Comparison of ENCODE assay signal across 15 cellular contexts in the genomic region with DNA sequence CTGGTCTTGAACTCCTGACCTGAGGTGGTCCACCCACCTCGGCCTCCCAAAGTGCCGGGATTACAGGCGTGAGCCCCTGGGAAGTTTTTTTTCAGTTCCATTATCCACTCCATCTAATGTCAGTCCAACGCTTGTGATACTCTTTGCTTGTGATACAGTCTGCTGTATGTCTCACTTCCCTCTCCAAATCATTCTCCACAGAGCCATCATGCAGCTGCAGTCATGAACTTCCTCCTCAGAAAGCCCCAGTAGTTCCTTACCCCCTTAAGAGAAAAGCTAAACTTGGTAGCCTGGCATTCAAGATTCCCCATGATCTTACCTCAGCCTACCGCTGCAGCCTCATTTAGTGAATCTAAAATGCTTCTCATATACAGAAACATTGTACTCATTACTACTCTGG. TPM values are rescaled to one million over a fixed set of nuclear protein-coding genes. Genes with fewer than 3 reads are reported as not detected.
DNase-seq lines count a peak whose midpoint lies in the region; ATAC-seq and TF ChIP-seq lines count a peak whose summit lies in the region.
"Had no signal": no experiment of that assay in that cellular context is flagged by ENCODE, and none has a peak within 500 bp of the region (broad histone marks: within the 10 kb centered on the region; RNA-seq: fewer than 3 reads in every experiment).

No MANE protein-coding gene starts in this region.

- peaks cover 34 to 87% (median 63%) of the 10 kb centered on the region in 6 donors for H3K4me1 ChIP-seq in spleen
- H3K4me1 ChIP-seq: prostate gland had no signal

- H3K27ac Mint-ChIP-seq in activated T-cell treated with anti-CD3 and anti-CD28 coated beads, Interleukin-2, amount 50 U/mL, for 24 hours, result peak overlapping the region; percentile 100
- peak overlapping the region in 4 of 5 experiments; percentile 32 to 80 (median 48) for H3K27ac Mint-ChIP-seq in brain

- intact Hi-C loops in spleen (cut with DNase I; ENCODE audit: low total_unique reads), result no loop called here

- peak overlapping the region; percentile 60 for H3K4me3 Mint-ChIP-seq in activated T-cell treated with anti-CD3 and anti-CD28 coated beads, Interleukin-2, amount 50 U/mL, for 24 hours
- H3K4me3 Mint-ChIP-seq in brain, result peak overlapping the region; percentile 60 to 82 (median 78)

- H3K9me3 ChIP-seq in spleen, result no peaks in the 10 kb centered on the region
- H3K9me3 ChIP-seq: gastroesophageal sphincter, prostate gland had no signal

- DNase-seq in activated T-cell treated with anti-CD3 and anti-CD28 coated beads, Interleukin-2, amount 50 U/mL, for 24 hours, result no peak
- DNase-seq in activated T-cell treated with anti-CD3 and anti-CD28 coated beads for 4 hours, result no peak
- DNase-seq in NOMO-1 treated with DMSO at 0.1 percent for 48 hours (lab: John Stamatoyannopoulos, UW; ENCODE audit: unreplicated experiment), result peak; percentile 51
- DNase-seq in spleen, result no peak
- DNase-seq in cerebellar nuclear complex (lab: John Stamatoyannopoulos, UW), result no peak
- DNase-seq: activated effector memory CD4-positive, alpha-beta T cell treated with anti-CD3 and anti-CD28 coated beads, Interleukin-2, amount 50 U/mL, for 16 hours; GDM1; GOT3; NCI-H2081; stimulated activated CD4-positive, alpha-beta T cell treated with anti-CD3 and anti-CD28 coated beads, Interleukin-2, amount 100 ng/mL, for 48 hours had no signal

- peaks cover 92% of the 10 kb centered on the region for H3K36me3 Mint-ChIP-seq in activated T-cell treated with anti-CD3 and anti-CD28 coated beads, Interleukin-2, amount 50 U/mL, for 24 hours (ENCODE audit: low read depth)
- H3K36me3 Mint-ChIP-seq in brain, result peaks cover 49% of the 10 kb centered on the region

- TF ChIP-seq POLR2A in spleen (IDR thresholded peaks at IDR 0.05), result no peak

- WGBS in spleen, 5 donors, result 61 to 70% (median 64%) methylated on average over 5 of the region's 5 CpGs

- H3K9me3 Mint-ChIP-seq in activated T-cell treated with anti-CD3 and anti-CD28 coated beads, Interleukin-2, amount 50 U/mL, for 24 hours, result no peaks in the 10 kb centered on the region
- H3K9me3 Mint-ChIP-seq in brain, result no peaks in the 10 kb centered on the region

- H3K27me3 ChIP-seq in spleen (replicated peaks in 1 of 7), result no peaks in the 10 kb centered on the region
- H3K27me3 ChIP-seq: gastroesophageal sphincter had no signal

- no peak for ATAC-seq in GM21717 (IDR thresholded peaks at IDR 0.05; ENCODE audit: unreplicated experiment)
- no peak for ATAC-seq in GM18502 (IDR thresholded peaks at IDR 0.05; ENCODE audit: poor library complexity, unreplicated experiment)
- ATAC-seq: gastroesophageal sphincter had no signal

- peak overlapping the region in 7 of 8 donors; percentile 22 to 99 (median 96) for H3K27ac ChIP-seq in spleen
- H3K27ac ChIP-seq: gastroesophageal sphincter, prostate gland had no signal

- peaks cover 52% of the 10 kb centered on the region for H3K4me1 Mint-ChIP-seq in activated T-cell treated with anti-CD3 and anti-CD28 coated beads, Interleukin-2, amount 50 U/mL, for 24 hours (ENCODE audit: low read depth)
- peaks cover 32% of the 10 kb centered on the region for H3K4me1 Mint-ChIP-seq in brain

- peaks cover 9 to 72% (median 42%) of the 10 kb centered on the region in 6 donors for H3K36me3 ChIP-seq in spleen

- no peak for TF ChIP-seq CTCF in brain (conservative IDR thresholded peaks at IDR 0.05)
- TF ChIP-seq CTCF in spleen (IDR thresholded peaks at IDR 0.05 in 8 of 11, conservative IDR thresholded peaks at IDR 0.05 in 3 of 11), result no peak

- no peaks in the 10 kb centered on the region for H3K27me3 Mint-ChIP-seq in activated T-cell treated with anti-CD3 and anti-CD28 coated beads, Interleukin-2, amount 50 U/mL, for 24 hours
- H3K27me3 Mint-ChIP-seq in brain, result peaks cover 5% of the 10 kb centered on the region

- peak overlapping the region in 2 of 8 donors; percentile 4 to 31 for H3K4me3 ChIP-seq in spleen
- H3K4me3 ChIP-seq: gastroesophageal sphincter, prostate gland had no signal

RNA-seq across cellular contexts. Expression of gene ARPC4, which starts 2.3 kb away (rescaled TPM):
- 113 TPM for polyA plus RNA-seq in brain (ENCODE audit: insufficient read depth, low read depth, low replicate concordance)
- total RNA-seq in spleen, result 100 to 1,000 TPM; 156 to 238 (median 199) TPM
- polyA plus RNA-seq in spleen, result 100 to 1,000 TPM in 2 of 3 donors, 10 to 100 TPM in 1; 98.9 to 144 (median 125) TPM

RNA-seq across cellular contexts. Expression of gene TADA3, which starts 2.9 kb away (rescaled TPM):
- 83.6 TPM for polyA plus RNA-seq in brain (ENCODE audit: insufficient read depth, low read depth, low replicate concordance)
- total RNA-seq in spleen, result 10 to 100 TPM; 38.6 to 73.7 (median 51.4) TPM
- 10 to 100 TPM; 33.6 to 48.3 (median 41.5) TPM for polyA plus RNA-seq in spleen

RNA-seq across cellular contexts. Expression of gene TTLL3, which starts 14.8 kb away (rescaled TPM):
- 4.8 TPM for polyA plus RNA-seq in brain (ENCODE audit: insufficient read depth, low read depth, low replicate concordance)
- 100 to 1,000 TPM in 2 of 7 donors, 10 to 100 TPM in 5; 59.5 to 143 (median 78.9) TPM for total RNA-seq in spleen
- polyA plus RNA-seq in spleen, result 10 to 100 TPM; 24.8 to 58.1 (median 47.3) TPM

RNA-seq across cellular contexts. Expression of gene CAMK1, which starts 25.5 kb away (rescaled TPM):
- polyA plus RNA-seq in brain (ENCODE audit: insufficient read depth, low read depth, low replicate concordance) (23.8 TPM), spleen (10 to 100 TPM; 14.5 to 29.8 (median 28.2) TPM)
- 10 to 100 TPM; 10.1 to 30.5 (median 22.6) TPM for total RNA-seq in spleen

RNA-seq across cellular contexts. Expression of gene OGG1, which starts 45.5 kb away (rescaled TPM):
- polyA plus RNA-seq in brain (ENCODE audit: insufficient read depth, low read depth, low replicate concordance) (23.0 TPM), spleen (10 to 100 TPM in 2 of 3 donors, 1 to 10 TPM in 1; 9.3 to 16.7 (median 15.9) TPM)
- total RNA-seq in spleen, result 10 to 100 TPM; 22.0 to 34.5 (median 28.1) TPM
